ENCODE assay signal across 8 cellular contexts in genomic region chr16:84618428-84619102, GRCh38. TPM values are rescaled to one million over a fixed set of nuclear protein-coding genes. Genes with fewer than 3 reads are reported as not detected.
A peak's percentile ranks its signal among the peaks of the same experiment; 100 is the strongest.
DNase-seq lines count a peak whose midpoint lies in the region; ATAC-seq and TF ChIP-seq lines count a peak whose summit lies in the region.

No MANE protein-coding gene starts in this region.

- H3K27ac ChIP-seq in esophagus squamous epithelium, result peak overlapping the region; percentile 57 to 86 (median 74)

- H3K36me3 ChIP-seq in esophagus squamous epithelium, result no peaks in the 10 kb centered on the region

- DNase-seq in left cardiac atrium, result peak; percentile 46
- DNase-seq in cardiac septum (ENCODE audit: low spot score), result no peak
- peak; percentile 82 to 95 for DNase-seq in SW 1271 (lab: John Stamatoyannopoulos, UW)
- DNase-seq in esophagus squamous epithelium (lab: John Stamatoyannopoulos, UW), result no peak
- DNase-seq in omental fat pad (ENCODE audit: low spot score), result no peak
- DNase-seq in NCI-H1694 (lab: John Stamatoyannopoulos, UW), result no peak
- DNase-seq in cortex of kidney (lab: John Stamatoyannopoulos, UW), result no peak

- TF ChIP-seq POLR2A in esophagus squamous epithelium (IDR thresholded peaks at IDR 0.05), result no peak

- peak overlapping the region in 2 of 4 donors; percentile 76 to 87 for H3K4me3 ChIP-seq in esophagus squamous epithelium

- TF ChIP-seq CTCF in esophagus squamous epithelium (IDR thresholded peaks at IDR 0.05) (peak in 1 of 6 experiments; percentile 23), omental fat pad (IDR thresholded peaks at IDR 0.05) (no peak)

- ATAC-seq in left cardiac atrium (peak; percentile 2 to 60), omental fat pad (ENCODE audit: low FRiP score) (peak; percentile 59), GM21515 (IDR thresholded peaks at IDR 0.05; ENCODE audit: unreplicated experiment) (no peak)

- no peaks in the 10 kb centered on the region for H3K9me3 ChIP-seq in esophagus squamous epithelium

- intact Hi-C loops in left cardiac atrium (cut with DNase I) (no loop called here), cardiac septum (cut with DNase I) (no loop called here), esophagus squamous epithelium (cut with DNase I) (no loop called here)

- peaks cover 23 to 63% (median 29%) of the 10 kb centered on the region in 3 donors for H3K4me1 ChIP-seq in esophagus squamous epithelium

- H3K27me3 ChIP-seq in esophagus squamous epithelium, result peaks cover 0 to 11% (median 0%) of the 10 kb centered on the region in 4 donors

- WGBS in esophagus squamous epithelium, 2 donors, result 9 to 10% methylated on average over 8 to 9 of the region's 9 CpGs

RNA-seq across cellular contexts. Expression of gene COTL1, which starts 0.7 kb away (rescaled TPM):
- total RNA-seq in left cardiac atrium (10 to 100 TPM; 37.3 to 43.9 TPM), cardiac septum (11.0 TPM), esophagus squamous epithelium (10 to 100 TPM in 3 of 4 donors, 1 to 10 TPM in 1; 7.9 to 34.2 (median 23.4) TPM), omental fat pad (10 to 100 TPM; 55.3 to 95.1 (median 78.4) TPM)

RNA-seq across cellular contexts. Expression of gene KLHL36, which starts 29.7 kb away (rescaled TPM):
- 10 to 100 TPM; 35.8 to 47.0 TPM for total RNA-seq in left cardiac atrium
- total RNA-seq in cardiac septum, result 53.2 TPM
- total RNA-seq in esophagus squamous epithelium, result 10 to 100 TPM; 28.7 to 58.6 (median 40.1) TPM
- 10 to 100 TPM; 60.0 to 72.2 (median 65.8) TPM for total RNA-seq in omental fat pad

Comparison
In these comparisons a context has a peak if more than half of its experiments do, and no peak if none do; other contexts are left out.
1. DNase-seq: peak in left cardiac atrium (single experiment) and SW 1271 (2 of 2); none in cardiac septum (single experiment), esophagus squamous epithelium (single experiment), omental fat pad (single experiment), NCI-H1694 (single experiment) and cortex of kidney (single experiment).